ENCODE assay signal across 34 cellular contexts in genomic region chr7:153682628-153683027, GRCh38.
A peak's percentile ranks its signal among the peaks of the same experiment; 100 is the strongest.
DNase-seq lines count a peak whose midpoint lies in the region; ATAC-seq, FAIRE-seq and TF ChIP-seq lines count a peak whose summit lies in the region.
"Had no signal": no experiment of that assay in that cellular context is flagged by ENCODE, and none has a peak within 500 bp of the region (broad histone marks: within the 10 kb centered on the region; RNA-seq: fewer than 3 reads in every experiment).

No MANE protein-coding gene starts in this region.

- no peak overlapping the region for H2BK12ac ChIP-seq in H1 (ENCODE audit: low read depth, low read length)

- no peak overlapping the region for H2BK120ac ChIP-seq in H1 (replicated peaks; ENCODE audit: low read depth, low read length)

- intact Hi-C loops in Caco-2 (cut with micrococcal nuclease; ENCODE audit: unreplicated experiment): no loop called here

- no peak overlapping the region for H4K8ac ChIP-seq in H1 (ENCODE audit: extremely low read depth, insufficient read depth, low read length)

- H3K4me3 ChIP-seq in BLaER1: no peak overlapping the region
- H3K4me3 ChIP-seq in DND-41 (ENCODE audit: low read depth in 1 of 2, low read length in 2 of 2): no peak overlapping the region
- no peak overlapping the region for H3K4me3 ChIP-seq in H1 (ENCODE audit: extremely low read depth in 1 of 4, insufficient read depth in 2 of 4, low read depth in 3 of 4, low read length in 4 of 4)
- H3K4me3 ChIP-seq in Caco-2 (ENCODE audit: low read depth, low read length): no peak overlapping the region
- H3K4me3 ChIP-seq: ascending aorta, cardiac muscle cell, coronary artery, GM12878, heart left ventricle had no signal

- 75% methylated on average over 3 of the region's 3 CpGs; no CpG with 5 or more reads in 1 of the 2 experiments for whole genome bisulfite sequencing in H1 (ENCODE audit: extremely low coverage in 1 of 2, insufficient coverage in 1 of 2, insufficient read length in 1 of 2, insufficient replicate concordance in 2 of 2, low coverage in 1 of 2, low lambda C conversion rate in 2 of 2, missing lambda C conversion rate in 1 of 2), 2 experiments

- DNase-seq in DND-41: peak; percentile 5
- peak; percentile 18 for DNase-seq in NCI-H2029 (lab: John Stamatoyannopoulos, UW)
- no peak for DNase-seq in H1 (ENCODE audit: low read depth in 1 of 2, low spot score in 2 of 2)
- no peak for DNase-seq in Caco-2
- DNase-seq in NCI-H2196 treated with DMSO at 0.1 percent for 48 hours (lab: John Stamatoyannopoulos, UW; ENCODE audit: unreplicated experiment): no peak
- no peak for DNase-seq in D341Med (ENCODE audit: low spot score)
- no peak for DNase-seq in anterior cingulate cortex (lab: John Stamatoyannopoulos, UW)
- DNase-seq: ACHN; activated CD4-positive, alpha-beta T cell treated with anti-CD3 and anti-CD28 coated beads for 36 hours; activated CD8-positive, alpha-beta T cell treated with anti-CD3 and anti-CD28 coated beads, Interleukin-2, amount 10 ng/mL, durations not matched to agents 7 days and 5 days; activated effector memory CD4-positive, alpha-beta T cell treated with Interleukin-2 at 50 U/mL for 16 hours; activated T-cell treated with anti-CD3 and anti-CD28 coated beads for 4 hours; COR-L47; effector memory CD8-positive, alpha-beta T cell; EL; heart left ventricle; kidney glomerular epithelial cell; NCI-H1417; NCI-H2171; NCI-H526 treated with DMSO at 0.1 percent for 48 hours; OCI-M1; stimulated activated CD4-positive, alpha-beta T cell treated with anti-CD3 and anti-CD28 coated beads, Interleukin-12 subunit alpha, Interleukin-12 subunit beta, amount 100 ng/mL, for 4 hours; stimulated activated CD4-positive, alpha-beta T cell treated with anti-CD3 and anti-CD28 coated beads, Interleukin-4, amount 100 ng/mL, for 1 hour had no signal

- H3K27me3 ChIP-seq in BLaER1 (no peaks in the 10 kb centered on the region), DND-41 (ENCODE audit: insufficient read depth, low read length, poor library complexity) (no peaks in the 10 kb centered on the region), H1 (replicated peaks in 1 of 4; ENCODE audit: control insufficient read depth in 3 of 4, extremely low read depth in 1 of 4, insufficient read depth in 3 of 4, low read length in 3 of 4) (peaks cover 0 to 1% (median 0%) of the 10 kb centered on the region in 4 experiments; a peak in 1 of 7 replicates), Caco-2 (replicated peaks; ENCODE audit: control insufficient read depth, insufficient read depth, low read length) (no peaks in the 10 kb centered on the region)
- H3K27me3 ChIP-seq: ascending aorta, cardiac muscle cell, heart left ventricle had no signal

- H3K36me3 Mint-ChIP-seq in Caco-2 (ENCODE audit: insufficient read depth, unreplicated experiment): no peaks in the 10 kb centered on the region
- H3K36me3 Mint-ChIP-seq: activated naive CD8-positive, alpha-beta T cell; type B pancreatic cell had no signal

- no peak overlapping the region for H2BK20ac ChIP-seq in H1 (ENCODE audit: low read length)

- no peaks in the 10 kb centered on the region for H3K27me3 Mint-ChIP-seq in Caco-2 (ENCODE audit: insufficient read depth, unreplicated experiment)
- H3K27me3 Mint-ChIP-seq: activated CD4-positive, alpha-beta T cell treated with anti-CD3 and anti-CD28 coated beads for 36 hours; activated naive CD8-positive, alpha-beta T cell; effector memory CD8-positive, alpha-beta T cell; type B pancreatic cell had no signal

- no peak overlapping the region for H3K56ac ChIP-seq in H1 (replicated peaks; ENCODE audit: insufficient read length, low read depth, low read length)

- no peak overlapping the region for H3K27ac ChIP-seq in BLaER1
- no peak overlapping the region for H3K27ac ChIP-seq in DND-41 (ENCODE audit: low read length)
- no peak overlapping the region for H3K27ac ChIP-seq in H1 (ENCODE audit: low read depth, low read length)
- H3K27ac ChIP-seq: ascending aorta, cardiac muscle cell, coronary artery, heart left ventricle had no signal

- H3K4me2 ChIP-seq in BLaER1 (peak overlapping the region; percentile 19; the same call in 1 of the 2 replicates), DND-41 (ENCODE audit: insufficient read depth, low read length) (no peak overlapping the region), H1 (ENCODE audit: insufficient read depth in 1 of 2, low read depth in 2 of 2, low read length in 2 of 2) (no peak overlapping the region)

- H3K79me1 ChIP-seq in H1 (ENCODE audit: low read depth, low read length): no peaks in the 10 kb centered on the region

- H2BK15ac ChIP-seq in H1 (ENCODE audit: low read length): no peak overlapping the region

- no peaks in the 10 kb centered on the region for H3K9me3 ChIP-seq in BLaER1
- no peaks in the 10 kb centered on the region for H3K9me3 ChIP-seq in DND-41 (ENCODE audit: insufficient read depth, low read length, severe bottlenecking)
- H3K9me3 ChIP-seq in H1 (ENCODE audit: insufficient read depth in 2 of 2, low read depth in 1 of 2, low read length in 1 of 2): peaks cover 18 to 55% of the 10 kb centered on the region in 2 experiments; a peak in 3 of 4 replicates
- H3K9me3 ChIP-seq in Caco-2: no peaks in the 10 kb centered on the region
- H3K9me3 ChIP-seq: ascending aorta had no signal

- no peaks in the 10 kb centered on the region for H3K9me3 Mint-ChIP-seq in Caco-2 (ENCODE audit: unreplicated experiment)

- no peak overlapping the region for H4K5ac ChIP-seq in H1 (ENCODE audit: insufficient read length, low read depth, low read length)

- H3K4me3 Mint-ChIP-seq in Caco-2 (ENCODE audit: unreplicated experiment): no peak overlapping the region
- H3K4me3 Mint-ChIP-seq: activated CD4-positive, alpha-beta T cell treated with anti-CD3 and anti-CD28 coated beads for 36 hours; activated CD8-positive, alpha-beta T cell treated with anti-CD3 and anti-CD28 coated beads, Interleukin-2, amount 10 ng/mL, durations not matched to agents 7 days and 5 days; activated naive CD8-positive, alpha-beta T cell; effector memory CD8-positive, alpha-beta T cell; nephron; T-helper 2 cell treated with Interferon-gamma antibody and Interleukin-4, amounts not matched to agents 5 μg/mL and 100 μg/mL, for 36 hours; type B pancreatic cell had no signal

- FAIRE-seq in H1 (lab: Jason Lieb, UNC): no peak
- FAIRE-seq: GM12878 had no signal

- H3K27ac Mint-ChIP-seq in Caco-2 (ENCODE audit: unreplicated experiment): no peak overlapping the region
- H3K27ac Mint-ChIP-seq: activated CD4-positive, alpha-beta T cell treated with anti-CD3 and anti-CD28 coated beads for 36 hours; activated CD8-positive, alpha-beta T cell treated with anti-CD3 and anti-CD28 coated beads, Interleukin-2, amount 10 ng/mL, durations not matched to agents 7 days and 5 days; activated naive CD8-positive, alpha-beta T cell; effector memory CD8-positive, alpha-beta T cell; nephron; T-helper 2 cell treated with Interferon-gamma antibody and Interleukin-4, amounts not matched to agents 5 μg/mL and 100 μg/mL, for 36 hours; type B pancreatic cell had no signal

- BruUV-seq in Caco-2 (replicated peaks; lab: Mats Ljungman, UMichigan): no TSS peak

- no peak for TF ChIP-seq POLR2A in H1 (IDR thresholded peaks at IDR 0.05; ENCODE audit: control extremely low read depth in 1 of 2, low read depth in 2 of 2, low read length in 2 of 2)

- POLR2A ChIA-PET in H1 (lab: Charles Lee; ENCODE audit: partially characterized antibody): no interaction called here
- POLR2A ChIA-PET in Caco-2 (lab: Charles Lee): no interaction called here

- H4K91ac ChIP-seq in H1 (replicated peaks; ENCODE audit: insufficient read length, low read length): no peak overlapping the region

- no peak overlapping the region for H2BK5ac ChIP-seq in H1 (ENCODE audit: low read depth, low read length)

- H2AFZ ChIP-seq in DND-41 (ENCODE audit: low read depth, low read length) (no peak overlapping the region), H1 (ENCODE audit: low read length) (no peak overlapping the region)

- no peak overlapping the region for H3K14ac ChIP-seq in H1 (ENCODE audit: insufficient read length)

- TF ChIP-seq EP300 in H1 (IDR thresholded peaks at IDR 0.05; ENCODE audit: borderline replicate concordance in 1 of 2, low read depth in 2 of 2, low read length in 2 of 2): no peak

- TF ChIP-seq CTCF in DND-41 (IDR thresholded peaks at IDR 0.05; ENCODE audit: borderline replicate concordance, extremely low read depth, low read length, poor library complexity, severe bottlenecking): peak; percentile 32
- TF ChIP-seq CTCF in H1 (IDR thresholded peaks at IDR 0.05; ENCODE audit: control extremely low read depth in 1 of 3, insufficient read depth in 1 of 3, low read depth in 1 of 3, low read length in 3 of 3): peak in 2 of 3 experiments; percentile 23 to 41; a peak in 2 of 4 replicates
- TF ChIP-seq CTCF in Caco-2 (IDR thresholded peaks at IDR 0.05; ENCODE audit: insufficient read depth in 1 of 2, low read depth in 1 of 2, low read length in 1 of 2, severe bottlenecking in 1 of 2, unreplicated experiment in 1 of 2): no peak

- peak; percentile 62; the same call in 2 of the 3 replicates for ATAC-seq in DND-41 (ENCODE audit: insufficient read depth, low read depth)
- ATAC-seq: activated CD4-positive, alpha-beta T cell treated with anti-CD3 and anti-CD28 coated beads for 36 hours; activated CD8-positive, alpha-beta T cell treated with anti-CD3 and anti-CD28 coated beads, Interleukin-2, amount 10 ng/mL, durations not matched to agents 7 days and 5 days; effector memory CD8-positive, alpha-beta T cell; GM12878; heart left ventricle; Right ventricle myocardium inferior; sciatic nerve had no signal

- H2AK5ac ChIP-seq in H1 (ENCODE audit: low read depth, low read length): no peak overlapping the region

- TF ChIP-seq RAD21 in H1 (IDR thresholded peaks at IDR 0.05 in 1 of 2, conservative IDR thresholded peaks at IDR 0.05 in 1 of 2; ENCODE audit: low read depth in 2 of 2, low read length in 2 of 2): peak; percentile 57 to 66

- H3K9ac ChIP-seq in BLaER1: no peak overlapping the region
- no peak overlapping the region for H3K9ac ChIP-seq in DND-41 (ENCODE audit: low read depth, low read length)
- H3K9ac ChIP-seq in H1 (replicated peaks in 1 of 4; ENCODE audit: extremely low read depth in 1 of 4, low read depth in 3 of 4, low read length in 3 of 4): no peak overlapping the region

- no peak overlapping the region for H3K23ac ChIP-seq in H1 (ENCODE audit: insufficient read length)

- CTCF ChIA-PET in H1 (lab: Charles Lee; ENCODE audit: partially characterized antibody) (interaction anchor here (3.9 kb wide), 1 partner anchor 300 kb away, joined by 23 read pairs; no protein-coding TSS in a partner anchor), Caco-2 (lab: Charles Lee) (no interaction called here)

- no peaks in the 10 kb centered on the region for H3K23me2 ChIP-seq in H1 (ENCODE audit: low read depth, low read length)

- H3K79me2 ChIP-seq in DND-41 (ENCODE audit: insufficient read depth, low read length) (no peaks in the 10 kb centered on the region), H1 (ENCODE audit: control insufficient read depth in 1 of 2, insufficient read depth in 2 of 2, low read length in 2 of 2) (no peaks in the 10 kb centered on the region)

- H3K4me1 ChIP-seq in BLaER1: peaks cover 11% of the 10 kb centered on the region; the same call in 1 of the 2 replicates
- H3K4me1 ChIP-seq in DND-41 (ENCODE audit: insufficient read depth, low read length): no peaks in the 10 kb centered on the region
- H3K4me1 ChIP-seq in H1 (replicated peaks in 1 of 4; ENCODE audit: control insufficient read depth in 3 of 4, insufficient read depth in 4 of 4, low read length in 3 of 4): no peaks in the 10 kb centered on the region
- no peaks in the 10 kb centered on the region for H3K4me1 ChIP-seq in Caco-2
- H3K4me1 ChIP-seq: ascending aorta, heart left ventricle had no signal

- no peaks in the 10 kb centered on the region for H3K4me1 Mint-ChIP-seq in Caco-2 (ENCODE audit: low read depth, unreplicated experiment)
- H3K4me1 Mint-ChIP-seq: activated CD4-positive, alpha-beta T cell treated with anti-CD3 and anti-CD28 coated beads for 36 hours; nephron had no signal

- H4K20me1 ChIP-seq in BLaER1: no peaks in the 10 kb centered on the region
- H4K20me1 ChIP-seq in DND-41 (ENCODE audit: insufficient read depth, low read length): no peaks in the 10 kb centered on the region
- H4K20me1 ChIP-seq in H1 (replicated peaks in 1 of 2; ENCODE audit: control insufficient read depth in 1 of 2, insufficient read depth in 2 of 2, low read length in 2 of 2): no peaks in the 10 kb centered on the region

- no peak overlapping the region for H3K18ac ChIP-seq in H1 (ENCODE audit: extremely low read depth, low read length)

- H3K36me3 ChIP-seq in BLaER1 (no peaks in the 10 kb centered on the region), DND-41 (ENCODE audit: insufficient read depth, low read length) (no peaks in the 10 kb centered on the region), H1 (ENCODE audit: control insufficient read depth in 2 of 4, insufficient read depth in 4 of 4, low read length in 3 of 4) (no peaks in the 10 kb centered on the region), Caco-2 (ENCODE audit: control insufficient read depth, insufficient read depth, low read length) (no peaks in the 10 kb centered on the region)
- H3K36me3 ChIP-seq: ascending aorta, cardiac muscle cell, heart left ventricle had no signal

- H3K4ac ChIP-seq in H1 (replicated peaks; ENCODE audit: insufficient read length, low read depth, low read length): no peak overlapping the region

Comparison
In these comparisons a context has a peak if more than half of its experiments do, and no peak if none do; other contexts are left out.
1. DNase-seq: peak in DND-41 (single experiment) and NCI-H2029 (single experiment); none in H1 (0 of 2), Caco-2 (0 of 2), NCI-H2196 treated with DMSO at 0.1 percent for 48 hours (single experiment), D341Med (single experiment) and anterior cingulate cortex (0 of 58).
2. CTCF ChIP-seq: peak in DND-41 (single experiment) and H1 (2 of 3); none in Caco-2 (0 of 2).